11 cellular contexts compared by ENCODE assay signal in the genomic region with DNA sequence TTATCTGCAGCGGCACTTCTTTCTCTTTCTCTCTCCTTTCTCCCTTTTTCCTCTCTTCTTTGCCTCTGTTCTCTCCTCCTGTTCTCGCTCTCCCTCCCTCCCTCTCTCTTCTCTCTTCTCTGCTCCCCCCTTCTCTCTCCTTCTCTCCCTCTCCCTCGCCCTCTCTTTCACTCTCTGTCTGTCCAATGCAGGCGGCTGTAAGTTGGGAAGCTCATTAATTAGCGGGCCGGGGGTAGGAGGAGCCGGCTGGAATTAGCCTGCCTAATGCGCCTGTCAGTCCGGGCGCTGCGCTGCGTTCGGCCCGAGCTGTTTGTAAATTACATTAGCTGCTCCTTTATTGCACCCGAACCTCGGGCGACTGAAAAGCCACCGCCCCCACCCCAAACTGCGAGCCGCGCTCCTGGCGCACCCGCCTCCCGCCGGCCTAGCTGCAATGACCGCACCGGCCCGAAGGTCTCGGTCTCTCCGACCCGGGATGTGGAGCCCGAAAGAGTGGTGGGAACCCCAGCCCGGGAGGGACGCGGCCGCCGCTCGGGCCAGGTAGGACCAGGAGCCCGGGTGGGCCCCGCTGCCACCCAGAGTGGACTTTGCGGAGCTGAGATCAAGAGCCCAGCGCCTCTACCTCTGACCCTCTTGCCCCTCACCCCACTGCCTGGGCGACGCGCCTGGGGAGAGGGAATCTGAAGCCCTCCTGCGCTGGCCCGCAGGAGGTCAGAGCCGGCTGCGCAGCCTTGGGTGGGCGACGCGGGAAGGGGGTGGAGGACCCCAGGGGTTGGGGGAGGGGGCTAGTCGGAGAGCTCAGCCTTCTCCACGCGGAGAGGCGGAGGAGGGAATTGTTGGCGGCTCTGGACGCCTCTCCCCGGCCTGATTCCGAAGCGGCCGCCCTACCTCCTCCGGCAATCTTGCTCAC. TPM values are rescaled to one million over a fixed set of nuclear protein-coding genes. Genes with fewer than 3 reads are reported as not detected.
A peak's percentile ranks its signal among the peaks of the same experiment; 100 is the strongest.
DNase-seq lines count a peak whose midpoint lies in the region; TF ChIP-seq lines count a peak whose summit lies in the region.
"Had no signal": no experiment of that assay in that cellular context is flagged by ENCODE, and none has a peak within 500 bp of the region (broad histone marks: within the 10 kb centered on the region; RNA-seq: fewer than 3 reads in every experiment).

A gene with protein sequence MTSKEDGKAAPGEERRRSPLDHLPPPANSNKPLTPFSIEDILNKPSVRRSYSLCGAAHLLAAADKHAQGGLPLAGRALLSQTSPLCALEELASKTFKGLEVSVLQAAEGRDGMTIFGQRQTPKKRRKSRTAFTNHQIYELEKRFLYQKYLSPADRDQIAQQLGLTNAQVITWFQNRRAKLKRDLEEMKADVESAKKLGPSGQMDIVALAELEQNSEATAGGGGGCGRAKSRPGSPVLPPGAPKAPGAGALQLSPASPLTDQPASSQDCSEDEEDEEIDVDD (minus strand): TSS at position 189 of the 910 bp plus-strand sequence. CDS start 648 bp downstream, outside the sequence.

- H3K4me1 ChIP-seq in HUES6 (ENCODE audit: control insufficient read depth, insufficient read depth, low read length): peaks cover 46% of the 10 kb centered on the region
- H3K4me1 ChIP-seq in mammary epithelial cell (ENCODE audit: insufficient read depth, low read length): peaks cover 22% of the 10 kb centered on the region
- peaks cover 35% of the 10 kb centered on the region for H3K4me1 ChIP-seq in neural progenitor cell
- H3K4me1 ChIP-seq in MM.1S (ENCODE audit: low read length): no peaks in the 10 kb centered on the region

- H3K9me3 Mint-ChIP-seq in Calu3 (ENCODE audit: low read depth, unreplicated experiment) (no peaks in the 10 kb centered on the region), neural progenitor cell (peaks cover 4% of the 10 kb centered on the region)

- BruUV-seq in Calu3 (replicated peaks; lab: Mats Ljungman, UMichigan): no TSS peak
- BruUV-seq in mammary epithelial cell (replicated peaks; lab: Mats Ljungman, UMichigan): no TSS peak

- CTCF ChIA-PET in Calu3 (lab: Charles Lee) (interaction anchor here (1.0 kb wide), 1 partner anchor 8 kb away, joined by 3 read pairs; no protein-coding TSS in a partner anchor), mammary epithelial cell (lab: Charles Lee; ENCODE audit: low non-redundant PET) (no interaction called here)

- H3K27ac Mint-ChIP-seq in Calu3 (ENCODE audit: unreplicated experiment) (no peak within 1 kb of the TSS), neural progenitor cell (no peak within 1 kb of the TSS)

- peak within 1 kb of the TSS; percentile 3 for H3K4me3 Mint-ChIP-seq in Calu3 (ENCODE audit: low read depth, unreplicated experiment)
- H3K4me3 Mint-ChIP-seq in neural progenitor cell: peak within 1 kb of the TSS; percentile 64

- WGBS in mammary epithelial cell (ENCODE audit: low coverage, missing lambda C conversion rate): 9% methylated on average over 16 of the region's 63 CpGs

- H3K9me2 ChIP-seq in MM.1S (replicated peaks; ENCODE audit: insufficient read depth, low read length): no peaks in the 10 kb centered on the region

- H3K4me1 Mint-ChIP-seq in Calu3 (ENCODE audit: low read depth, unreplicated experiment) (peaks cover 9% of the 10 kb centered on the region), neural progenitor cell (peaks cover 27% of the 10 kb centered on the region)

- H3K27me3 ChIP-seq in HUES6 (ENCODE audit: control insufficient read depth, insufficient read depth, low read length) (peaks cover 100% of the 10 kb centered on the region), mammary epithelial cell (ENCODE audit: insufficient read depth, low read length) (peaks cover 71% of the 10 kb centered on the region), neural progenitor cell (peaks cover 100% of the 10 kb centered on the region), MM.1S (replicated peaks; ENCODE audit: insufficient read depth, low read length) (peaks cover 92% of the 10 kb centered on the region)

- peaks cover 99% of the 10 kb centered on the region for H3K27me3 Mint-ChIP-seq in Calu3 (ENCODE audit: unreplicated experiment)
- H3K27me3 Mint-ChIP-seq in neural progenitor cell (ENCODE audit: insufficient read depth, low read depth): peaks cover 88% of the 10 kb centered on the region

- in situ Hi-C loops in mammary epithelial cell (cut with MboI; ENCODE audit: low sequenced_read_pairs in 2 of 2): no loop called here

- H3K4me2 ChIP-seq in mammary epithelial cell (ENCODE audit: insufficient read depth, low read depth, low read length) (peak within 1 kb of the TSS; percentile 76), neural progenitor cell (peak within 1 kb of the TSS; percentile 55), MM.1S (ENCODE audit: low read depth, low read length) (no peak within 1 kb of the TSS)
- H3K4me2 ChIP-seq: PC-9 had no signal

- H3F3A ChIP-seq in neural progenitor cell (ENCODE audit: low read depth) (peaks cover 39% of the 10 kb centered on the region), MM.1S (ENCODE audit: insufficient read depth, low read length) (no peaks in the 10 kb centered on the region)

- no peaks in the 10 kb centered on the region for H4K20me1 ChIP-seq in mammary epithelial cell (ENCODE audit: insufficient read depth, low read length)
- H4K20me1 ChIP-seq in neural progenitor cell (ENCODE audit: low read depth): peaks cover 99% of the 10 kb centered on the region
- no peaks in the 10 kb centered on the region for H4K20me1 ChIP-seq in MM.1S (ENCODE audit: insufficient read depth, low read length)

- no peaks in the 10 kb centered on the region for H3K79me2 ChIP-seq in mammary epithelial cell (ENCODE audit: insufficient read depth, low read length)
- H3K79me2 ChIP-seq in neural progenitor cell (ENCODE audit: low read depth): no peaks in the 10 kb centered on the region
- no peaks in the 10 kb centered on the region for H3K79me2 ChIP-seq in MM.1S (ENCODE audit: low read length)

- dilution Hi-C loops in mammary epithelial cell (cut with HindIII; ENCODE audit: low sequenced_read_pairs): loop anchor here (5.0 kb wide), 2 partner anchors 48 to 67 kb away; no protein-coding TSS in a partner anchor

- H3K27ac ChIP-seq in HUES6 (ENCODE audit: low read depth, low read length) (no peak within 1 kb of the TSS), mammary epithelial cell (ENCODE audit: insufficient read depth, low read depth, low read length) (no peak within 1 kb of the TSS), neural progenitor cell (no peak within 1 kb of the TSS), MM.1S (ENCODE audit: low read length) (no peak within 1 kb of the TSS)
- H3K27ac ChIP-seq: PC-9 had no signal

- H2AFZ ChIP-seq in mammary epithelial cell (ENCODE audit: low read depth, low read length) (no peak within 1 kb of the TSS), neural progenitor cell (replicated peaks) (no peak within 1 kb of the TSS), MM.1S (ENCODE audit: low read length) (no peak within 1 kb of the TSS)
- H2AFZ ChIP-seq: PC-9 had no signal

- H3K9ac ChIP-seq in HUES6 (ENCODE audit: low read length) (no peak within 1 kb of the TSS), mammary epithelial cell (ENCODE audit: insufficient read depth, low read length) (no peak within 1 kb of the TSS), neural progenitor cell (no peak within 1 kb of the TSS), MM.1S (ENCODE audit: low read length) (no peak within 1 kb of the TSS)

- H3K36me3 Mint-ChIP-seq in Calu3 (ENCODE audit: insufficient read depth, unreplicated experiment) (no peaks in the 10 kb centered on the region), neural progenitor cell (peaks cover 2% of the 10 kb centered on the region)

- H3K4me3 ChIP-seq in HUES6 (ENCODE audit: low read depth, low read length): peak within 1 kb of the TSS; percentile 31
- H3K4me3 ChIP-seq in mammary epithelial cell (replicated peaks in 1 of 3; ENCODE audit: insufficient read depth in 1 of 3, low read depth in 2 of 3, low read length in 3 of 3): peak within 1 kb of the TSS in 2 of 3 experiments; percentile 13 to 16
- peak within 1 kb of the TSS; percentile 7 for H3K4me3 ChIP-seq in neural progenitor cell
- no peak within 1 kb of the TSS for H3K4me3 ChIP-seq in MM.1S (ENCODE audit: low read length)
- H3K4me3 ChIP-seq: PC-9 had no signal

- intact Hi-C loops in Calu3 (cut with micrococcal nuclease; ENCODE audit: unreplicated experiment) (loop anchor here (5.0 kb wide), 1 partner anchor 328 kb away; no protein-coding TSS in a partner anchor), mammary epithelial cell (cut with micrococcal nuclease) (no loop called here)

- no peaks in the 10 kb centered on the region for H3K9me3 ChIP-seq in HUES6 (ENCODE audit: control insufficient read depth, insufficient read depth, low read depth, low read length)
- no peaks in the 10 kb centered on the region for H3K9me3 ChIP-seq in mammary epithelial cell (replicated peaks; ENCODE audit: insufficient read depth, low read length)
- H3K9me3 ChIP-seq in neural progenitor cell (ENCODE audit: low read depth): no peaks in the 10 kb centered on the region
- H3K9me3 ChIP-seq in MM.1S (replicated peaks; ENCODE audit: insufficient read depth, low read length): no peaks in the 10 kb centered on the region

- DNase-seq in Calu3 (no peak), mammary epithelial cell (no peak), neural progenitor cell (ENCODE audit: low spot score) (peak; percentile 80), OCI-M2 (lab: John Stamatoyannopoulos, UW; ENCODE audit: unreplicated experiment) (no peak), putamen (ENCODE audit: low spot score) (no peak), MM.1S (no peak)
- no peak for DNase-seq in activated CD4-positive, CD25-positive, alpha-beta regulatory T cell (lab: John Stamatoyannopoulos, UW)
- DNase-seq: kidney glomerular epithelial cell; PC-9; stimulated activated CD4-positive, alpha-beta T cell treated with anti-CD3 and anti-CD28 coated beads, Interleukin-2, amount 100 ng/mL, for 48 hours had no signal

- TF ChIP-seq CTCF in Calu3 (IDR thresholded peaks at IDR 0.05; ENCODE audit: unreplicated experiment) (no peak), mammary epithelial cell (conservative IDR thresholded peaks at IDR 0.05 in 1 of 2, IDR thresholded peaks at IDR 0.05 in 1 of 2; ENCODE audit: extremely low read depth in 1 of 2, insufficient read depth in 1 of 2, low read depth in 1 of 2, low read length in 2 of 2) (no peak), neural progenitor cell (IDR thresholded peaks at IDR 0.05) (no peak), MM.1S (IDR thresholded peaks at IDR 0.05; ENCODE audit: low read length) (no peak)

- H3K36me3 ChIP-seq in HUES6 (ENCODE audit: control insufficient read depth, insufficient read depth, low read length) (no peaks in the 10 kb centered on the region), mammary epithelial cell (ENCODE audit: insufficient read depth, low read length) (no peaks in the 10 kb centered on the region), neural progenitor cell (no peaks in the 10 kb centered on the region), MM.1S (replicated peaks; ENCODE audit: insufficient read depth, low read length) (no peaks in the 10 kb centered on the region)

RNA-seq across cellular contexts. Expression of the gene that starts here (rescaled TPM):
- not detected in 2 replicates for total RNA-seq in Calu3 (2022)
- total RNA-seq in mammary epithelial cell: not detected
- not detected for polyA plus RNA-seq in mammary epithelial cell
- polyA minus RNA-seq in mammary epithelial cell: not detected
- not detected in 2 replicates for total RNA-seq in neural progenitor cell (ENCODE audit: low replicate concordance)
- total RNA-seq: PC-9 had no signal

Comparison
In these comparisons a context has a peak if more than half of its experiments do, and no peak if none do; other contexts are left out.
1. Peak in DNase-seq, H3K4me3 ChIP-seq and H3K4me2 ChIP-seq in neural progenitor cell; RNA of the gene not detected or under 1 TPM.